Comparison of ENCODE assay signal across 1 cellular context in genomic region chr9:110133059-110133458, GRCh38.
TF ChIP-seq lines count a peak whose summit lies in the region.

No MANE protein-coding gene starts in this region.

TF ChIP-seq in SK-N-SH treated with all-trans-retinoic acid at 6 μM for 48 hours, 23 proteins besides CTCF, POLR2A, EP300 and RAD21 (continued from another document):
- TF ChIP-seq CSRNP3 (CRISPR knock-in tag; IDR thresholded peaks at IDR 0.05) = no peak
- no peak for TF ChIP-seq ZFP3 (CRISPR knock-in tag; IDR thresholded peaks at IDR 0.05)
- no peak for TF ChIP-seq TOX (CRISPR knock-in tag; IDR thresholded peaks at IDR 0.05; ENCODE audit: borderline replicate concordance)
- no peak for TF ChIP-seq ARNTL (CRISPR knock-in tag; IDR thresholded peaks at IDR 0.05; ENCODE audit: borderline replicate concordance, low read depth)
- TF ChIP-seq POU6F1 (CRISPR knock-in tag; IDR thresholded peaks at IDR 0.05; ENCODE audit: borderline replicate concordance, low read depth) = no peak
- TF ChIP-seq OSR1 (CRISPR knock-in tag; IDR thresholded peaks at IDR 0.05) = no peak
- no peak for TF ChIP-seq BACH2 (CRISPR knock-in tag; IDR thresholded peaks at IDR 0.05; ENCODE audit: borderline replicate concordance)
- TF ChIP-seq ZNF565 (CRISPR knock-in tag; conservative IDR thresholded peaks at IDR 0.05; ENCODE audit: low read depth) = no peak
- no peak for TF ChIP-seq GLIS3 (CRISPR knock-in tag; IDR thresholded peaks at IDR 0.05)
- no peak for TF ChIP-seq RARB (CRISPR knock-in tag; IDR thresholded peaks at IDR 0.05)
- no peak for TF ChIP-seq PPARA (CRISPR knock-in tag; IDR thresholded peaks at IDR 0.05; ENCODE audit: borderline replicate concordance)
- no peak for TF ChIP-seq TCF4 (CRISPR knock-in tag; IDR thresholded peaks at IDR 0.05; ENCODE audit: borderline replicate concordance)
- no peak for TF ChIP-seq ESRRG (CRISPR knock-in tag; IDR thresholded peaks at IDR 0.05)
- TF ChIP-seq ZC3H10 (CRISPR knock-in tag; IDR thresholded peaks at IDR 0.05) = no peak
- no peak for TF ChIP-seq ISL1 (CRISPR knock-in tag; IDR thresholded peaks at IDR 0.05)
